In the genomic region with DNA sequence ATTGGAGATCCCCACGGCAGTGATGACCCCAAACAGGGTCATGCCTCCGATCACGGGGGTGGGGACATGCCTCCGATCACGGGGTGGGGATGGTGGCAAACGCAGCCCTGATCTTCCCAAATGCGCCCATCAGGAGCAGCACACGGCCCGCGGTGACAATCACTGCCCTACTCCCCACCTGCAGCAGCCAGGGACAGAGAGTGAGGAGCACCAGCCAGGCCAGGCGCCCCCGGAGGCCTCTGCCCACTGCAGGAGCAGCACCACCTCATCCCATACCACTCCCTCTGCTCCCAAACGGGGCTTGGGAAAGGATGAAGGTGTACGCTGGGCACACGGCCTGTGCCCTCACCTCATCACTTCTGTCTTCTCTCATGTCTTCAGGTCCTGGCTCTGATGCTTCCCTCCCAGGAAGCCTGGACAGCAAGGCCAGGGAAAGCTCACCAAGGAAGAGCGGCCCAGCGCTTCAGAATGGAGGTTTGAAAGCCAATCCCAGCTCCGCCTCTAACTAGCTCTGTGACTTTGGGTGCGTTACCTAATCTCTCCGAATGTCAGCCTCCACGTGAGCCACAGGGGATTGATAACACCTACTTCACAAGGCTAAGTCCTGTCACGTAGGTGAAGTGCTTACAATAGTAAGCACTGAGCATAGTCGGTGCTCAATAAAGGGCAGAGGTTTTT, we compare ENCODE assay signal across 19 cellular contexts. TPM values are rescaled to one million over a fixed set of nuclear protein-coding genes. Genes with fewer than 3 reads are reported as not detected.
DNase-seq lines count a peak whose midpoint lies in the region; ATAC-seq, FAIRE-seq and TF ChIP-seq lines count a peak whose summit lies in the region.
"Had no signal": no experiment of that assay in that cellular context is flagged by ENCODE, and none has a peak within 500 bp of the region (broad histone marks: within the 10 kb centered on the region; RNA-seq: fewer than 3 reads in every experiment).

No MANE protein-coding gene starts in this region.

- no peak overlapping the region for H3K4me3 Mint-ChIP-seq in CD8-positive, alpha-beta T cell
- H3K4me3 Mint-ChIP-seq: CD4-positive, alpha-beta memory T cell; IgD-negative memory B cell had no signal

- H3K36me3 ChIP-seq in IMR-90 (ENCODE audit: control insufficient read depth, insufficient read depth, low read length) (no peaks in the 10 kb centered on the region), RWPE2 (ENCODE audit: low read depth) (no peaks in the 10 kb centered on the region), HepG2 (replicated peaks in 1 of 2; ENCODE audit: control insufficient read depth in 1 of 2, insufficient read depth in 2 of 2, low read length in 2 of 2) (no peaks in the 10 kb centered on the region)
- H3K36me3 ChIP-seq in CD8-positive, alpha-beta T cell (ENCODE audit: insufficient read depth, low read length) = no peaks in the 10 kb centered on the region
- H3K36me3 ChIP-seq: BE2C had no signal

- no peaks in the 10 kb centered on the region for H3K36me3 Mint-ChIP-seq in activated naive CD4-positive, alpha-beta T cell treated with anti-CD3 and anti-CD28 coated beads, Interleukin-2, amount 50 U/mL, for 72 hours
- no peaks in the 10 kb centered on the region for H3K36me3 Mint-ChIP-seq in CD8-positive, alpha-beta T cell
- H3K36me3 Mint-ChIP-seq: CD4-positive, alpha-beta memory T cell; IgD-negative memory B cell had no signal

- dilution Hi-C loops in IMR-90 (cut with HindIII; ENCODE audit: low sequenced_read_pairs, unreplicated experiment) = no loop called here

- H3K4me2 ChIP-seq in IMR-90 (ENCODE audit: low read depth, low read length) = no peak overlapping the region
- H3K4me2 ChIP-seq in HepG2 (ENCODE audit: low read depth, low read length) = peak overlapping the region; percentile 18; the same call in 1 of the 2 replicates
- H3K4me2 ChIP-seq: A549 had no signal

- H4K5ac ChIP-seq in IMR-90 (ENCODE audit: low read depth, low read length) = no peak overlapping the region

- H3K9ac ChIP-seq in IMR-90 (ENCODE audit: low read depth, low read length) (no peak overlapping the region), HepG2 (ENCODE audit: insufficient read depth, low read depth, low read length) (no peak overlapping the region)

- H3K27me3 Mint-ChIP-seq in CD8-positive, alpha-beta T cell (ENCODE audit: low read depth) = peaks cover 16% of the 10 kb centered on the region

- no peak overlapping the region for H3K18ac ChIP-seq in IMR-90 (ENCODE audit: low read depth, low read length)

- no peak overlapping the region for H2BK20ac ChIP-seq in IMR-90 (ENCODE audit: low read depth, low read length)

- no peak overlapping the region for H3K4me3 ChIP-seq in IMR-90 (ENCODE audit: insufficient read depth, low read depth, low read length)
- H3K4me3 ChIP-seq in RWPE2 (ENCODE audit: severe bottlenecking) = no peak overlapping the region
- H3K4me3 ChIP-seq in HepG2 (replicated peaks in 1 of 3; ENCODE audit: insufficient read depth in 1 of 3, low read depth in 2 of 3, low read length in 3 of 3) = peak overlapping the region in 1 of 3 experiments; percentile 38; a peak in 1 of 6 replicates
- H3K4me3 ChIP-seq in CD8-positive, alpha-beta T cell (ENCODE audit: low read depth, low read length) = no peak overlapping the region
- H3K4me3 ChIP-seq: A549 had no signal

- in situ Hi-C loops in IMR-90 (cut with MboI; ENCODE audit: low sequenced_read_pairs) (loop anchor here (10.0 to 25.0 kb wide), 2 partner anchors 374 to 742 kb away; no protein-coding TSS in a partner anchor), HepG2 (cut with HindIII; ENCODE audit: extremely low pct_ligation_motif_present, low pct_unique_long_range_greater_than_20kb) (loop anchor here (10.0 kb wide), 1 partner anchor 374 kb away; no protein-coding TSS in a partner anchor)

- H3K27ac ChIP-seq in IMR-90 (ENCODE audit: insufficient read depth, low read length) (no peak overlapping the region), RWPE2 (ENCODE audit: poor library complexity, severe bottlenecking) (no peak overlapping the region), HepG2 (ENCODE audit: extremely low read length, insufficient read depth, low read length) (no peak overlapping the region)
- H3K27ac ChIP-seq in CD8-positive, alpha-beta T cell (ENCODE audit: low read depth, low read length) = no peak overlapping the region
- H3K27ac ChIP-seq: A549, C4-2B had no signal

- CTCF ChIA-PET in IMR-90 (lab: Yijun Ruan, JAX) = no interaction called here
- CTCF ChIA-PET in HepG2 (lab: Yijun Ruan, JAX; ENCODE audit: low intra/inter-chr PET ratio, low total read pairs) = no interaction called here
- CTCF ChIA-PET in CD8-positive, alpha-beta T cell (lab: Charles Lee) = no interaction called here

- H2AFZ ChIP-seq in IMR-90 (replicated peaks; ENCODE audit: low read length, poor library complexity) (peak overlapping the region; percentile 8), HepG2 (ENCODE audit: low read length) (no peak overlapping the region)

- no peaks in the 10 kb centered on the region for H3K79me2 ChIP-seq in HepG2 (ENCODE audit: insufficient read depth, low read length)

- H3K56ac ChIP-seq in IMR-90 (ENCODE audit: extremely low read depth, insufficient read depth, low read length) = no peak overlapping the region

- no peak overlapping the region for H3K27ac Mint-ChIP-seq in activated naive CD4-positive, alpha-beta T cell treated with anti-CD3 and anti-CD28 coated beads, Interleukin-2, amount 50 U/mL, for 72 hours
- H3K27ac Mint-ChIP-seq in CD8-positive, alpha-beta T cell = no peak overlapping the region
- H3K27ac Mint-ChIP-seq: CD4-positive, alpha-beta memory T cell; IgD-negative memory B cell had no signal

- H3K4ac ChIP-seq in IMR-90 (ENCODE audit: low read depth, low read length) = no peak overlapping the region

- H2BK5ac ChIP-seq in IMR-90 (ENCODE audit: low read depth, low read length, poor library complexity, severe bottlenecking) = no peak overlapping the region

- no peak for TF ChIP-seq CTCF in IMR-90 (conservative IDR thresholded peaks at IDR 0.05; ENCODE audit: low read depth, low read length)
- TF ChIP-seq CTCF in RWPE2 (IDR thresholded peaks at IDR 0.05; ENCODE audit: poor library complexity, severe bottlenecking) = no peak
- no peak for TF ChIP-seq CTCF in HepG2 (CRISPR knock-in tag; IDR thresholded peaks at IDR 0.05)
- TF ChIP-seq CTCF in CD8-positive, alpha-beta T cell (IDR thresholded peaks at IDR 0.05) = no peak

- no peak overlapping the region for H2AK5ac ChIP-seq in IMR-90 (ENCODE audit: low read depth, low read length)

- H3K9me3 Mint-ChIP-seq in activated naive CD4-positive, alpha-beta T cell treated with anti-CD3 and anti-CD28 coated beads, Interleukin-2, amount 50 U/mL, for 72 hours = peaks cover under 1 to 3% of the 10 kb centered on the region in 2 donors
- H3K9me3 Mint-ChIP-seq in CD8-positive, alpha-beta T cell = peaks cover 3% of the 10 kb centered on the region

- no peak overlapping the region for H4K91ac ChIP-seq in IMR-90 (ENCODE audit: insufficient read depth, low read depth, low read length)

- no peak overlapping the region for H3K23ac ChIP-seq in IMR-90 (ENCODE audit: low read depth, low read length)

- POLR2A ChIA-PET in IMR-90 (lab: Charles Lee; ENCODE audit: unreplicated experiment) = no interaction called here
- POLR2A ChIA-PET in HepG2 (lab: Yijun Ruan, JAX) = no interaction called here
- POLR2A ChIA-PET in CD8-positive, alpha-beta T cell (lab: Charles Lee) = no interaction called here

- DNase-seq in IMR-90 (no peak), RWPE2 (ENCODE audit: low spot score) (peak; percentile 42), HepG2 (ENCODE audit: low spot score) (no peak), globus pallidus (ENCODE audit: low spot score) (no peak)
- peak; percentile 4 for DNase-seq in stimulated activated CD8-positive, alpha-beta memory T cell treated with anti-CD3 and anti-CD28 coated beads, Interleukin-4, amount 100 ng/mL, for 48 hours
- DNase-seq in activated naive CD4-positive, alpha-beta T cell treated with anti-CD3 and anti-CD28 coated beads, Interleukin-2, amount 50 U/mL, for 72 hours (ENCODE audit: low spot score in 2 of 2) = no peak
- DNase-seq in CD8-positive, alpha-beta T cell = no peak
- DNase-seq: BE2C; Caco-2; CD4-positive, alpha-beta memory T cell; DND-41; GDM1; H7 had no signal

- no peak overlapping the region for H2BK15ac ChIP-seq in IMR-90 (ENCODE audit: low read depth, low read length)

- H3K4me1 ChIP-seq in IMR-90 (ENCODE audit: control insufficient read depth, insufficient read depth, low read length) (no peaks in the 10 kb centered on the region), RWPE2 (ENCODE audit: insufficient read depth, poor library complexity, severe bottlenecking) (no peaks in the 10 kb centered on the region), HepG2 (ENCODE audit: insufficient read depth, low read length) (peaks cover 14% of the 10 kb centered on the region)
- peaks cover 2% of the 10 kb centered on the region for H3K4me1 ChIP-seq in CD8-positive, alpha-beta T cell (ENCODE audit: insufficient read depth, low read length)
- H3K4me1 ChIP-seq: A549, BE2C, Caco-2 had no signal

- no peak for TF ChIP-seq RAD21 in IMR-90 (IDR thresholded peaks at IDR 0.05; ENCODE audit: low read length)
- no peak for TF ChIP-seq RAD21 in HepG2 (CRISPR knock-in tag; IDR thresholded peaks at IDR 0.05)

- no peaks in the 10 kb centered on the region for H3K79me1 ChIP-seq in IMR-90 (ENCODE audit: low read depth in 1 of 2, low read length in 2 of 2)

- no peak overlapping the region for H2AK9ac ChIP-seq in IMR-90 (replicated peaks; ENCODE audit: low read depth, low read length, poor library complexity)

- FAIRE-seq in HepG2 (lab: Jason Lieb, UNC) = no peak
- FAIRE-seq: A549, GM12892, GM19239 had no signal

- peaks cover 3% of the 10 kb centered on the region; the same call in 1 of the 2 replicates for H3K9me3 ChIP-seq in IMR-90 (ENCODE audit: control insufficient read depth, insufficient read depth, low read length)
- no peaks in the 10 kb centered on the region for H3K9me3 ChIP-seq in RWPE2 (ENCODE audit: severe bottlenecking)
- H3K9me3 ChIP-seq in HepG2 (ENCODE audit: low read length) = peaks cover 1% of the 10 kb centered on the region; the same call in 1 of the 2 replicates
- no peaks in the 10 kb centered on the region for H3K9me3 ChIP-seq in CD8-positive, alpha-beta T cell (ENCODE audit: low read length)
- H3K9me3 ChIP-seq: BE2C had no signal

- TF ChIP-seq POLR2A in IMR-90 (IDR thresholded peaks at IDR 0.05; ENCODE audit: low read depth, low read length) = no peak
- no peak for TF ChIP-seq POLR2A in HepG2 (IDR thresholded peaks at IDR 0.05; ENCODE audit: insufficient read depth in 1 of 2, low read depth in 2 of 2, low read length in 2 of 2)

- TF ChIP-seq EP300 in HepG2 (IDR thresholded peaks at IDR 0.05; ENCODE audit: low read depth in 2 of 2, low read length in 2 of 2) (no peak), HepG2 (CRISPR knock-in tag; IDR thresholded peaks at IDR 0.05; ENCODE audit: borderline replicate concordance) (no peak)

- H3K14ac ChIP-seq in IMR-90 (replicated peaks; ENCODE audit: low read depth, low read length) = no peak overlapping the region

- no peaks in the 10 kb centered on the region for H3K4me1 Mint-ChIP-seq in CD8-positive, alpha-beta T cell (ENCODE audit: low read depth)

- H3K9me1 ChIP-seq in IMR-90 (ENCODE audit: insufficient read depth, low read length) = no peaks in the 10 kb centered on the region

- no peak for ATAC-seq in IMR-90 (ENCODE audit: low read depth)
- ATAC-seq in RWPE2 (ENCODE audit: low read depth) = no peak
- ATAC-seq in HepG2 = peak; percentile 67
- no peak for ATAC-seq in activated naive CD4-positive, alpha-beta T cell treated with anti-CD3 and anti-CD28 coated beads, Interleukin-2, amount 50 U/mL, for 72 hours
- ATAC-seq in CD8-positive, alpha-beta T cell = no peak

- BruUV-seq in IMR-90 (replicated peaks; lab: Mats Ljungman, UMichigan) = no TSS peak
- BruUV-seq in HepG2 (replicated peaks; lab: Mats Ljungman, UMichigan) = no TSS peak

- intact Hi-C loops in IMR-90 (cut with micrococcal nuclease) = loop anchor here (5.0 kb wide), 1 partner anchor 532 kb away; no protein-coding TSS in a partner anchor
- intact Hi-C loops in HepG2 (cut with micrococcal nuclease; ENCODE audit: unreplicated experiment) = no loop called here
- intact Hi-C loops in CD8-positive, alpha-beta T cell (cut with DNase I, micrococcal nuclease) = no loop called here

- WGBS in IMR-90 (ENCODE audit: extremely low coverage in 2 of 2, insufficient read length in 1 of 2), 2 experiments = 80% methylated on average over 16 of the region's 23 CpGs; no CpG with 5 or more reads in 1 of the 2 experiments
- WGBS in HepG2 (ENCODE audit: low lambda C conversion rate) = 32% methylated on average over 8 of the region's 23 CpGs

- H2BK120ac ChIP-seq in IMR-90 (ENCODE audit: low read depth, low read length) = no peak overlapping the region

- no peak overlapping the region for H4K8ac ChIP-seq in IMR-90 (ENCODE audit: low read depth in 2 of 2, low read length in 2 of 2)

- H3K27me3 ChIP-seq in IMR-90 (ENCODE audit: control insufficient read depth, insufficient read depth, low read length) (peaks cover 26% of the 10 kb centered on the region), RWPE2 (ENCODE audit: insufficient read depth, poor library complexity, severe bottlenecking) (no peaks in the 10 kb centered on the region), HepG2 (ENCODE audit: control insufficient read depth in 1 of 2, insufficient read depth in 2 of 2, low read length in 2 of 2) (peaks cover 5 to 30% of the 10 kb centered on the region in 2 experiments; a peak in 3 of 5 replicates)
- H3K27me3 ChIP-seq in CD8-positive, alpha-beta T cell (ENCODE audit: insufficient read depth, low read length) = no peaks in the 10 kb centered on the region
- H3K27me3 ChIP-seq: BE2C had no signal

- H4K20me1 ChIP-seq in IMR-90 (ENCODE audit: insufficient read depth, low read length) = no peaks in the 10 kb centered on the region
- H4K20me1 ChIP-seq in HepG2 (ENCODE audit: insufficient read depth, low read length) = no peaks in the 10 kb centered on the region

RNA-seq across cellular contexts. Expression of gene STRA8, which starts 37.1 kb away (rescaled TPM):
- total RNA-seq in IMR-90 (2012; rRNA removed) (not detected in 2 replicates), HepG2 (2016; rRNA removed; fragmentation: Illumina TruSeq; extraction: Trizol) (not detected in 2 replicates)
- polyA plus RNA-seq in IMR-90 (2012; rRNA removed) (not detected in 2 replicates), HepG2 (2011; rRNA removed) (0.20 TPM in 1 of 2 replicates, not detected in the other)
- polyA plus RNA-seq in IMR-90 (2012; cell fraction: cytosol; rRNA removed) = not detected in 2 replicates
- not detected in 2 replicates for polyA plus RNA-seq in IMR-90 (2012; cell fraction: nucleus; rRNA removed; ENCODE audit: low replicate concordance)
- not detected in 2 replicates for total RNA-seq in HepG2 (2016; cell fraction: cytosol; rRNA removed; fragmentation: Illumina TruSeq; extraction: Trizol; ENCODE audit: low read depth)
- total RNA-seq in HepG2 (2016; cell fraction: insoluble cytoplasmic fraction; rRNA removed; fragmentation: Illumina TruSeq; extraction: Trizol) = not detected in 2 replicates
- total RNA-seq in HepG2 (2016; cell fraction: membrane; rRNA removed; fragmentation: Illumina TruSeq; extraction: Trizol) = not detected in 2 replicates
- not detected in 2 replicates for total RNA-seq in HepG2 (2016; cell fraction: nucleus; rRNA removed; fragmentation: Illumina TruSeq; extraction: Trizol)
- polyA plus RNA-seq in HepG2 (2011; cell fraction: cytosol; rRNA removed) = not detected in 2 replicates
- polyA plus RNA-seq in HepG2 (2011; cell fraction: nucleus; rRNA removed) = 0.18 and 0.38 TPM in 2 replicates
- not detected in 2 replicates for polyA plus RNA-seq in HepG2 (2012)
- not detected in 2 replicates for polyA plus RNA-seq in HepG2 (2016; cell fraction: cytosol; fragmentation: Illumina TruSeq; extraction: Trizol; ENCODE audit: low read depth)
- not detected in 2 replicates for polyA plus RNA-seq in HepG2 (2016; cell fraction: insoluble cytoplasmic fraction; fragmentation: Illumina TruSeq; extraction: Trizol; ENCODE audit: low read depth)
- not detected in 2 replicates for polyA plus RNA-seq in HepG2 (2016; cell fraction: membrane; fragmentation: Illumina TruSeq; extraction: Trizol; ENCODE audit: low read depth)
- polyA plus RNA-seq in HepG2 (2016; cell fraction: nucleus; fragmentation: Illumina TruSeq; extraction: Trizol; ENCODE audit: insufficient read depth, low read depth) = not detected in 2 replicates
- not detected in 2 replicates for polyA minus RNA-seq in HepG2 (2011; rRNA and poly(A)+ RNA removed; ENCODE audit: low replicate concordance)
- not detected in 2 replicates for polyA minus RNA-seq in HepG2 (2011; cell fraction: cytosol; rRNA and poly(A)+ RNA removed)
- not detected in 2 replicates for polyA minus RNA-seq in HepG2 (2011; cell fraction: nucleus; rRNA and poly(A)+ RNA removed)
- total RNA-seq in activated naive CD4-positive, alpha-beta T cell treated with anti-CD3 and anti-CD28 coated beads, Interleukin-2, amount 50 U/mL, for 72 hours = not detected
- total RNA-seq in CD8-positive, alpha-beta T cell = not detected
- total RNA-seq: Caco-2; CD4-positive, alpha-beta memory T cell; H7 had no signal
- polyA plus RNA-seq: A549; AG04450; CD4-positive, alpha-beta memory T cell; IgD-negative memory B cell had no signal

RNA-seq across cellular contexts. Expression of gene WDR91, which starts 59.4 kb away (rescaled TPM):
- total RNA-seq in IMR-90 (2012; rRNA removed) (5.2 and 6.4 TPM in 2 replicates), HepG2 (2016; rRNA removed; fragmentation: Illumina TruSeq; extraction: Trizol) (10.0 and 12.1 TPM in 2 replicates)
- polyA plus RNA-seq in IMR-90 (2012; rRNA removed) (10.3 and 10.6 TPM in 2 replicates), HepG2 (2011; rRNA removed) (11.6 and 13.7 TPM in 2 replicates)
- polyA plus RNA-seq in IMR-90 (2012; cell fraction: cytosol; rRNA removed) = 4.0 and 5.4 TPM in 2 replicates
- 33.6 and 39.3 TPM in 2 replicates for polyA plus RNA-seq in IMR-90 (2012; cell fraction: nucleus; rRNA removed; ENCODE audit: low replicate concordance)
- total RNA-seq in HepG2 (2016; cell fraction: cytosol; rRNA removed; fragmentation: Illumina TruSeq; extraction: Trizol; ENCODE audit: low read depth) = 1.1 and 1.8 TPM in 2 replicates
- 9.2 and 12.1 TPM in 2 replicates for total RNA-seq in HepG2 (2016; cell fraction: insoluble cytoplasmic fraction; rRNA removed; fragmentation: Illumina TruSeq; extraction: Trizol)
- total RNA-seq in HepG2 (2016; cell fraction: membrane; rRNA removed; fragmentation: Illumina TruSeq; extraction: Trizol) = 1.5 and 2.3 TPM in 2 replicates
- 11.3 and 14.5 TPM in 2 replicates for total RNA-seq in HepG2 (2016; cell fraction: nucleus; rRNA removed; fragmentation: Illumina TruSeq; extraction: Trizol)
- 7.2 and 8.6 TPM in 2 replicates for polyA plus RNA-seq in HepG2 (2011; cell fraction: cytosol; rRNA removed)
- 43.9 and 51.3 TPM in 2 replicates for polyA plus RNA-seq in HepG2 (2011; cell fraction: nucleus; rRNA removed)
- polyA plus RNA-seq in HepG2 (2012) = 5.7 and 6.1 TPM in 2 replicates
- polyA plus RNA-seq in HepG2 (2016; cell fraction: cytosol; fragmentation: Illumina TruSeq; extraction: Trizol; ENCODE audit: low read depth) = 0.26 and 0.31 TPM in 2 replicates
- 10.7 and 11.4 TPM in 2 replicates for polyA plus RNA-seq in HepG2 (2016; cell fraction: insoluble cytoplasmic fraction; fragmentation: Illumina TruSeq; extraction: Trizol; ENCODE audit: low read depth)
- polyA plus RNA-seq in HepG2 (2016; cell fraction: membrane; fragmentation: Illumina TruSeq; extraction: Trizol; ENCODE audit: low read depth) = 0.56 and 0.65 TPM in 2 replicates
- 21.1 and 22.2 TPM in 2 replicates for polyA plus RNA-seq in HepG2 (2016; cell fraction: nucleus; fragmentation: Illumina TruSeq; extraction: Trizol; ENCODE audit: insufficient read depth, low read depth)
- 8.2 and 19.7 TPM in 2 replicates for polyA minus RNA-seq in HepG2 (2011; rRNA and poly(A)+ RNA removed; ENCODE audit: low replicate concordance)
- 5.3 and 8.8 TPM in 2 replicates for polyA minus RNA-seq in HepG2 (2011; cell fraction: cytosol; rRNA and poly(A)+ RNA removed)
- 12.6 and 17.4 TPM in 2 replicates for polyA minus RNA-seq in HepG2 (2011; cell fraction: nucleus; rRNA and poly(A)+ RNA removed)
- total RNA-seq in activated naive CD4-positive, alpha-beta T cell treated with anti-CD3 and anti-CD28 coated beads, Interleukin-2, amount 50 U/mL, for 72 hours = 10 to 100 TPM in 1 of 2 donors, 1 to 10 TPM in 1; 9.9 to 13.7 TPM
- 10 to 100 TPM; 43.3 to 46.6 TPM for total RNA-seq in CD8-positive, alpha-beta T cell

Comparison
In these comparisons a context has a peak if more than half of its experiments do, and no peak if none do; other contexts are left out.
1. DNase-seq: peak in RWPE2 (single experiment) and stimulated activated CD8-positive, alpha-beta memory T cell treated with anti-CD3 and anti-CD28 coated beads, Interleukin-4, amount 100 ng/mL, for 48 hours (single experiment); none in IMR-90 (single experiment), HepG2 (single experiment), globus pallidus (single experiment), activated naive CD4-positive, alpha-beta T cell treated with anti-CD3 and anti-CD28 coated beads, Interleukin-2, amount 50 U/mL, for 72 hours (0 of 2) and CD8-positive, alpha-beta T cell (0 of 7).